8 cellular contexts compared by ENCODE assay signal in genomic region chr9:38227061-38227540, GRCh38.
DNase-seq lines count a peak whose midpoint lies in the region; ATAC-seq, FAIRE-seq and TF ChIP-seq lines count a peak whose summit lies in the region.

No MANE protein-coding gene starts in this region.

- in situ Hi-C loops in Caki2 (cut with HindIII; ENCODE audit: low pct_unique_long_range_greater_than_20kb, low sequenced_read_pairs), result no loop called here

- peak overlapping the region; percentile 54 for H3K4me2 ChIP-seq in keratinocyte (ENCODE audit: control insufficient read depth, extremely low read depth, insufficient read depth, low read depth, low read length)

- no peaks in the 10 kb centered on the region for H3K36me3 Mint-ChIP-seq in T-cell

- no peak overlapping the region for H2AFZ ChIP-seq in keratinocyte (ENCODE audit: control insufficient read depth, low read length)

- peaks cover 10% of the 10 kb centered on the region for H3K4me1 ChIP-seq in keratinocyte (ENCODE audit: control insufficient read depth, extremely low read depth, insufficient read depth, low read length)

- no peak for TF ChIP-seq CTCF in keratinocyte (optimal IDR thresholded peaks at IDR 0.05 in 1 of 3, IDR thresholded peaks at IDR 0.05 in 1 of 3, conservative IDR thresholded peaks at IDR 0.05 in 1 of 3; ENCODE audit: extremely low read depth in 1 of 3, insufficient read depth in 2 of 3, low read length in 3 of 3)

- H3K36me3 ChIP-seq in H7 (replicated peaks; ENCODE audit: control insufficient read depth, insufficient read depth, low read length) (no peaks in the 10 kb centered on the region), keratinocyte (ENCODE audit: control insufficient read depth in 2 of 2, extremely low read depth in 1 of 2, insufficient read depth in 2 of 2, low read length in 2 of 2) (no peaks in the 10 kb centered on the region)

- ATAC-seq in T-cell (replicated peaks in 1 of 4), result peak; percentile 78 to 92 (median 81)

- peak overlapping the region; percentile 64 to 69 (median 64) for H3K4me3 Mint-ChIP-seq in T-cell

- H3K27me3 Mint-ChIP-seq in T-cell, result peaks cover 5 to 33% of the 10 kb centered on the region in 2 donors

- no peaks in the 10 kb centered on the region for H3K9me3 ChIP-seq in keratinocyte (ENCODE audit: control insufficient read depth, low read depth, low read length)

- no peak overlapping the region for H3K9ac ChIP-seq in keratinocyte (ENCODE audit: control insufficient read depth, extremely low read depth, insufficient read depth, low read length)

- FAIRE-seq in keratinocyte (lab: Jason Lieb, UNC), result peak; percentile 32

- dilution Hi-C loops in keratinocyte (cut with MboI; ENCODE audit: extremely low pct_ligation_motif_present, low sequenced_read_pairs), result no loop called here

- no peak overlapping the region for H3K27ac ChIP-seq in keratinocyte (ENCODE audit: control insufficient read depth, insufficient read depth, low read length)

- H3K4me3 ChIP-seq in H7 (ENCODE audit: insufficient read depth, low read depth, low read length) (no peak overlapping the region), keratinocyte (ENCODE audit: control insufficient read depth in 2 of 3, extremely low read depth in 1 of 3, insufficient read depth in 2 of 3, low read depth in 1 of 3, low read length in 3 of 3) (peak overlapping the region in 1 of 3 experiments; percentile 37)

- peak; percentile 96 for DNase-seq in Caki2 (ENCODE audit: low read depth)
- DNase-seq in H7, result peak; percentile 84
- peak; percentile 98 for DNase-seq in NCI-H146 treated with DMSO at 0.1 percent for 48 hours (lab: John Stamatoyannopoulos, UW; ENCODE audit: unreplicated experiment)
- peak; percentile 23 to 78 (median 65) for DNase-seq in T-cell
- peak; percentile 84 for DNase-seq in amniotic epithelial cell (ENCODE audit: low read depth)
- DNase-seq in keratinocyte (ENCODE audit: low read depth, low spot score), result peak; percentile 89
- peak; percentile 17 to 52 (median 25) for DNase-seq in stimulated activated CD4-positive, alpha-beta T cell treated with anti-CD3 and anti-CD28 coated beads, TNF-alpha, amount 100 ng/mL, for 4 hours (ENCODE audit: low read depth in 3 of 3)
- no peak for DNase-seq in middle frontal gyrus (ENCODE audit: extremely low spot score, low spot score)

- no peaks in the 10 kb centered on the region for H3K9me3 Mint-ChIP-seq in T-cell

- peak overlapping the region in 1 of 2 donors; percentile 22 for H3K27ac Mint-ChIP-seq in T-cell

- no peaks in the 10 kb centered on the region for H4K20me1 ChIP-seq in keratinocyte (ENCODE audit: control insufficient read depth, extremely low read depth, insufficient read depth, low read length)

- CTCF ChIA-PET in T-cell (lab: Charles Lee), result no interaction called here

- peaks cover 13 to 23% (median 17%) of the 10 kb centered on the region in 3 donors for H3K4me1 Mint-ChIP-seq in T-cell

- H3K27me3 ChIP-seq in H7 (ENCODE audit: control insufficient read depth, insufficient read depth, low read length), result peaks cover 52% of the 10 kb centered on the region
- H3K27me3 ChIP-seq in keratinocyte (ENCODE audit: control insufficient read depth, extremely low read depth, insufficient read depth, low read length), result peaks cover 23% of the 10 kb centered on the region

- no peaks in the 10 kb centered on the region for H3K79me2 ChIP-seq in keratinocyte (ENCODE audit: control insufficient read depth, insufficient read depth, low read length)

- POLR2A ChIA-PET in T-cell (lab: Charles Lee), result no interaction called here

- no peaks in the 10 kb centered on the region for H3K9me1 ChIP-seq in keratinocyte (ENCODE audit: control insufficient read depth, extremely low read depth, insufficient read depth, low read length)
